17 cellular contexts compared by ENCODE assay signal in the genomic region with DNA sequence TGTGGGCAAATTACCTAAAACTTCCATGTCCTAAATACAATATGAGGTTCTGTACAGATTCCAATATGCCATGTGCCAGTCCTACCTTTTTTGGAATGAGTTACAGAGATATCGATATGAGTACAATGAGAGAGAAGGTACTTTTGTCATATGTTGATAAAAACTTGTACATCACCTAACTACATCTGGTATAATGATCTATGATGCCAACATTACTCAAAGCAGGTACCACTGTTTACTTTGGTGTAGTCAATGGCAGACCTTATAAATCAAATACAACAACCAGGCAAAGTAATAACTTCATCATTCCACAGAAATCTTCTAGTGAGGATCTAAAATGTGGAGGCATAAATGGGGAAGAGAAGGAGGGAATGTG. TPM values are rescaled to one million over a fixed set of nuclear protein-coding genes. Genes with fewer than 3 reads are reported as not detected.
DNase-seq lines count a peak whose midpoint lies in the region; ATAC-seq and TF ChIP-seq lines count a peak whose summit lies in the region.
"Had no signal": no experiment of that assay in that cellular context is flagged by ENCODE, and none has a peak within 500 bp of the region (broad histone marks: within the 10 kb centered on the region; RNA-seq: fewer than 3 reads in every experiment).

No MANE protein-coding gene starts in this region.

- no peaks in the 10 kb centered on the region for H3K9me3 Mint-ChIP-seq in activated T-cell treated with anti-CD3 and anti-CD28 coated beads, Interleukin-2, amount 50 U/mL, for 24 hours
- no peaks in the 10 kb centered on the region for H3K9me3 Mint-ChIP-seq in central memory CD8-positive, alpha-beta T cell
- H3K9me3 Mint-ChIP-seq in stimulated activated effector memory CD8-positive, alpha-beta T cell treated with anti-CD3 and anti-CD28 coated beads, Interleukin-12 subunit alpha, Interleukin-12 subunit beta, amount 100 ng/mL, for 72 hours, result no peaks in the 10 kb centered on the region
- H3K9me3 Mint-ChIP-seq in CD14-positive monocyte, result no peaks in the 10 kb centered on the region
- H3K9me3 Mint-ChIP-seq: CD8-positive, alpha-beta memory T cell had no signal

- H3K36me3 Mint-ChIP-seq in activated T-cell treated with anti-CD3 and anti-CD28 coated beads, Interleukin-2, amount 50 U/mL, for 24 hours (ENCODE audit: low read depth), result peaks cover 87% of the 10 kb centered on the region
- H3K36me3 Mint-ChIP-seq in central memory CD8-positive, alpha-beta T cell (ENCODE audit: insufficient read depth), result peaks cover 77% of the 10 kb centered on the region
- H3K36me3 Mint-ChIP-seq in stimulated activated effector memory CD8-positive, alpha-beta T cell treated with anti-CD3 and anti-CD28 coated beads, Interleukin-12 subunit alpha, Interleukin-12 subunit beta, amount 100 ng/mL, for 72 hours, result peaks cover 100% of the 10 kb centered on the region
- peaks cover 81 to 93% of the 10 kb centered on the region in 2 donors for H3K36me3 Mint-ChIP-seq in CD14-positive monocyte

- peak overlapping the region; percentile 61 for H3K4me3 Mint-ChIP-seq in activated T-cell treated with anti-CD3 and anti-CD28 coated beads, Interleukin-2, amount 50 U/mL, for 24 hours
- no peak overlapping the region for H3K4me3 Mint-ChIP-seq in central memory CD8-positive, alpha-beta T cell
- peak overlapping the region; percentile 56 for H3K4me3 Mint-ChIP-seq in stimulated activated effector memory CD8-positive, alpha-beta T cell treated with anti-CD3 and anti-CD28 coated beads, Interleukin-12 subunit alpha, Interleukin-12 subunit beta, amount 100 ng/mL, for 72 hours
- no peak overlapping the region for H3K4me3 Mint-ChIP-seq in CD14-positive monocyte
- H3K4me3 Mint-ChIP-seq: CD8-positive, alpha-beta memory T cell had no signal

- peaks cover 17% of the 10 kb centered on the region for H3K4me1 ChIP-seq in RWPE2 (ENCODE audit: insufficient read depth, poor library complexity, severe bottlenecking)
- H3K4me1 ChIP-seq: uterus had no signal

- no peak overlapping the region for H3K4me3 ChIP-seq in RWPE2 (ENCODE audit: severe bottlenecking)
- H3K4me3 ChIP-seq: cardiac muscle cell, Peyer's patch, uterus had no signal

- peaks cover 38% of the 10 kb centered on the region for H3K4me1 Mint-ChIP-seq in activated T-cell treated with anti-CD3 and anti-CD28 coated beads, Interleukin-2, amount 50 U/mL, for 24 hours (ENCODE audit: low read depth)
- H3K4me1 Mint-ChIP-seq in central memory CD8-positive, alpha-beta T cell, result peaks cover 9% of the 10 kb centered on the region
- peaks cover 27% of the 10 kb centered on the region for H3K4me1 Mint-ChIP-seq in stimulated activated effector memory CD8-positive, alpha-beta T cell treated with anti-CD3 and anti-CD28 coated beads, Interleukin-12 subunit alpha, Interleukin-12 subunit beta, amount 100 ng/mL, for 72 hours
- peaks cover 4% of the 10 kb centered on the region for H3K4me1 Mint-ChIP-seq in CD14-positive monocyte

- H3K27me3 ChIP-seq in RWPE2 (ENCODE audit: insufficient read depth, poor library complexity, severe bottlenecking), result no peaks in the 10 kb centered on the region
- H3K27me3 ChIP-seq: cardiac muscle cell, Peyer's patch, uterus had no signal

- no peaks in the 10 kb centered on the region for H3K27me3 Mint-ChIP-seq in activated T-cell treated with anti-CD3 and anti-CD28 coated beads, Interleukin-2, amount 50 U/mL, for 24 hours
- no peaks in the 10 kb centered on the region for H3K27me3 Mint-ChIP-seq in central memory CD8-positive, alpha-beta T cell
- H3K27me3 Mint-ChIP-seq in CD14-positive monocyte (ENCODE audit: low read depth in 3 of 3), result no peaks in the 10 kb centered on the region
- H3K27me3 Mint-ChIP-seq: CD8-positive, alpha-beta memory T cell had no signal

- TF ChIP-seq CTCF in RWPE2 (IDR thresholded peaks at IDR 0.05; ENCODE audit: poor library complexity, severe bottlenecking), result no peak
- TF ChIP-seq CTCF in CD14-positive monocyte (IDR thresholded peaks at IDR 0.05), result no peak

- peak overlapping the region; percentile 97 for H3K27ac Mint-ChIP-seq in activated T-cell treated with anti-CD3 and anti-CD28 coated beads, Interleukin-2, amount 50 U/mL, for 24 hours
- H3K27ac Mint-ChIP-seq in central memory CD8-positive, alpha-beta T cell (ENCODE audit: low read depth), result peak overlapping the region; percentile 42
- H3K27ac Mint-ChIP-seq in stimulated activated effector memory CD8-positive, alpha-beta T cell treated with anti-CD3 and anti-CD28 coated beads, Interleukin-12 subunit alpha, Interleukin-12 subunit beta, amount 100 ng/mL, for 72 hours, result peak overlapping the region; percentile 93
- H3K27ac Mint-ChIP-seq in CD14-positive monocyte, result peak overlapping the region in 3 of 7 donors; percentile 56 to 77 (median 68)

- ATAC-seq in RWPE2 (ENCODE audit: low read depth) (peak; percentile 21; the same call in 2 of the 3 replicates), GM19397 (IDR thresholded peaks at IDR 0.05; ENCODE audit: unreplicated experiment) (no peak)
- ATAC-seq in central memory CD8-positive, alpha-beta T cell (replicated peaks; ENCODE audit: extremely low read depth, poor library complexity, severe bottlenecking), result no peak
- peak; percentile 80 for ATAC-seq in stimulated activated effector memory CD8-positive, alpha-beta T cell treated with anti-CD3 and anti-CD28 coated beads, Interleukin-12 subunit alpha, Interleukin-12 subunit beta, amount 100 ng/mL, for 72 hours

- no peak for DNase-seq in activated T-cell treated with anti-CD3 and anti-CD28 coated beads, Interleukin-2, amount 50 U/mL, for 24 hours
- no peak for DNase-seq in activated T-cell treated with anti-CD3 and anti-CD28 coated beads, Interleukin-2, amount 50 U/mL, for 48 hours
- DNase-seq in RWPE2 (ENCODE audit: low spot score), result no peak
- no peak for DNase-seq in central memory CD8-positive, alpha-beta T cell (ENCODE audit: low spot score in 2 of 2)
- DNase-seq in stimulated activated effector memory CD8-positive, alpha-beta T cell treated with anti-CD3 and anti-CD28 coated beads, Interleukin-12 subunit alpha, Interleukin-12 subunit beta, amount 100 ng/mL, for 72 hours (ENCODE audit: low spot score in 2 of 2), result no peak
- DNase-seq in stimulated activated CD4-positive, alpha-beta T cell treated with anti-CD3 and anti-CD28 coated beads, Interleukin-2, amount 100 ng/mL, for 48 hours, result no peak
- DNase-seq in CD14-positive monocyte (ENCODE audit: low spot score), result no peak
- DNase-seq: CD8-positive, alpha-beta memory T cell; effector CD4-positive, alpha-beta T cell; kidney; NCI-H146; NCI-H2227 treated with DMSO at 0.1 percent for 48 hours; Peyer's patch; stimulated activated CD4-positive, alpha-beta T cell treated with anti-CD3 and anti-CD28 coated beads, Interleukin-12 subunit alpha, Interleukin-12 subunit beta, amount 100 ng/mL, for 4 hours; uterus had no signal

- peaks cover 85% of the 10 kb centered on the region for H3K36me3 ChIP-seq in RWPE2 (ENCODE audit: low read depth)
- H3K36me3 ChIP-seq: uterus had no signal

- H3K27ac ChIP-seq in RWPE2 (ENCODE audit: poor library complexity, severe bottlenecking), result peak overlapping the region; percentile 77
- H3K27ac ChIP-seq: cardiac muscle cell, uterus had no signal

- no peaks in the 10 kb centered on the region for H3K9me3 ChIP-seq in RWPE2 (ENCODE audit: severe bottlenecking)
- H3K9me3 ChIP-seq: Peyer's patch, uterus had no signal

- intact Hi-C loops in CD14-positive monocyte (cut with micrococcal nuclease), result no loop called here

RNA-seq across cellular contexts. Expression of gene TEP1, which starts 12.7 kb away (rescaled TPM):
- polyA plus RNA-seq in CD14-positive monocyte, result 1 to 10 TPM; 2.3 to 7.1 TPM

RNA-seq across cellular contexts. Expression of gene KLHL33, which starts 35.4 kb away (rescaled TPM):
- not detected for polyA plus RNA-seq in CD14-positive monocyte
- polyA plus RNA-seq: cardiac muscle cell had no signal

RNA-seq across cellular contexts. Expression of gene OSGEP, which starts 54.0 kb away (rescaled TPM):
- polyA plus RNA-seq in CD14-positive monocyte, result 10 to 100 TPM; 34.7 to 40.0 TPM

RNA-seq across cellular contexts. Expression of gene APEX1, which starts 54.4 kb away (rescaled TPM):
- 10 to 100 TPM; 69.7 to 85.4 TPM for polyA plus RNA-seq in CD14-positive monocyte

RNA-seq across cellular contexts. Expression of gene PARP2, which starts 57.1 kb away (rescaled TPM):
- 1 to 10 TPM; 1.8 to 3.9 TPM for polyA plus RNA-seq in CD14-positive monocyte

Comparison
In these comparisons a context has a peak if more than half of its experiments do, and no peak if none do; other contexts are left out.
1. H3K4me3 Mint-ChIP-seq: peak in activated T-cell treated with anti-CD3 and anti-CD28 coated beads, Interleukin-2, amount 50 U/mL, for 24 hours (single experiment) and stimulated activated effector memory CD8-positive, alpha-beta T cell treated with anti-CD3 and anti-CD28 coated beads, Interleukin-12 subunit alpha, Interleukin-12 subunit beta, amount 100 ng/mL, for 72 hours (single experiment); none in central memory CD8-positive, alpha-beta T cell (single experiment) and CD14-positive monocyte (0 of 2).
2. ATAC-seq: peak in RWPE2 (single experiment) and stimulated activated effector memory CD8-positive, alpha-beta T cell treated with anti-CD3 and anti-CD28 coated beads, Interleukin-12 subunit alpha, Interleukin-12 subunit beta, amount 100 ng/mL, for 72 hours (single experiment); none in central memory CD8-positive, alpha-beta T cell (single experiment) and GM19397 (single experiment).